Comparison of ENCODE assay signal across 12 cellular contexts in genomic region chr17:50208611-50209061, GRCh38. TPM values are rescaled to one million over a fixed set of nuclear protein-coding genes. Genes with fewer than 3 reads are reported as not detected.
DNase-seq lines count a peak whose midpoint lies in the region; ATAC-seq and TF ChIP-seq lines count a peak whose summit lies in the region.
"Had no signal": no experiment of that assay in that cellular context is flagged by ENCODE, and none has a peak within 500 bp of the region (broad histone marks: within the 10 kb centered on the region; RNA-seq: fewer than 3 reads in every experiment).

No MANE protein-coding gene starts in this region.

- no peak for TF ChIP-seq CTCF in colonic mucosa (IDR thresholded peaks at IDR 0.05)
- TF ChIP-seq CTCF in nephron progenitor cell (IDR thresholded peaks at IDR 0.05): no peak
- TF ChIP-seq CTCF in PC-9 (conservative IDR thresholded peaks at IDR 0.05): no peak

- no peaks in the 10 kb centered on the region for H3K36me3 Mint-ChIP-seq in nephron progenitor cell (ENCODE audit: low read depth)
- H3K36me3 Mint-ChIP-seq: naive thymus-derived CD8-positive, alpha-beta T cell had no signal

- H3K27me3 Mint-ChIP-seq in nephron progenitor cell (ENCODE audit: low read depth, poor library complexity): peaks cover 11% of the 10 kb centered on the region

- no peaks in the 10 kb centered on the region for H3K9me3 ChIP-seq in colonic mucosa
- no peaks in the 10 kb centered on the region for H3K9me3 ChIP-seq in PC-9 (ENCODE audit: insufficient read depth, low read depth)
- H3K9me3 ChIP-seq: body of pancreas had no signal

- H3K9me3 Mint-ChIP-seq in nephron progenitor cell: no peaks in the 10 kb centered on the region
- H3K9me3 Mint-ChIP-seq: naive thymus-derived CD8-positive, alpha-beta T cell; stimulated activated naive CD8-positive, alpha-beta T cell treated with anti-CD3 and anti-CD28 coated beads, Interleukin-15, amount 100 ng/mL, for 72 hours had no signal

- no peak overlapping the region for H3K4me3 Mint-ChIP-seq in nephron progenitor cell
- H3K4me3 Mint-ChIP-seq: naive thymus-derived CD8-positive, alpha-beta T cell; stimulated activated naive CD8-positive, alpha-beta T cell treated with anti-CD3 and anti-CD28 coated beads, Interleukin-15, amount 100 ng/mL, for 72 hours had no signal

- no peaks in the 10 kb centered on the region for H3K27me3 ChIP-seq in colonic mucosa
- H3K27me3 ChIP-seq in PC-9 (ENCODE audit: insufficient read depth, low read depth): peaks cover 47% of the 10 kb centered on the region

- CTCF ChIA-PET in PC-9 (lab: Charles Lee): no interaction called here

- no peaks in the 10 kb centered on the region for H3K9me2 ChIP-seq in PC-9 (ENCODE audit: insufficient read depth)

- DNase-seq in cardiac septum (ENCODE audit: low spot score) (peak; percentile 50), left ventricle myocardium superior (no peak), colonic mucosa (no peak), nephron progenitor cell (no peak), substantia nigra (lab: John Stamatoyannopoulos, UW) (no peak), PC-9 (no peak)
- DNase-seq in stimulated activated naive CD4-positive, alpha-beta T cell treated with Interleukin-2 at 50 U/mL for 16 hours (lab: John Stamatoyannopoulos, UW): no peak
- DNase-seq: naive thymus-derived CD8-positive, alpha-beta T cell; stimulated activated naive CD8-positive, alpha-beta T cell treated with anti-CD3 and anti-CD28 coated beads, Interleukin-15, amount 100 ng/mL, for 72 hours had no signal

- H3K4me1 Mint-ChIP-seq in nephron progenitor cell: peaks cover 99% of the 10 kb centered on the region

- intact Hi-C loops in cardiac septum (cut with DNase I) (no loop called here), left ventricle myocardium superior (cut with micrococcal nuclease) (no loop called here), colonic mucosa (cut with DNase I) (no loop called here), PC-9 (cut with micrococcal nuclease; ENCODE audit: unreplicated experiment) (loop anchor here (10.0 kb wide), 1 partner anchor 486 kb away; no protein-coding TSS in a partner anchor)

- H3K79me2 ChIP-seq in PC-9 (ENCODE audit: low read depth): no peaks in the 10 kb centered on the region

- 61% methylated on average over 3 of the region's 3 CpGs for WGBS in urinary bladder

- H3F3A ChIP-seq in PC-9 (ENCODE audit: insufficient read depth, low read depth): no peaks in the 10 kb centered on the region

- no TSS peak for BruUV-seq in PC-9 (replicated peaks; lab: Mats Ljungman, UMichigan)

- H3K27ac ChIP-seq in colonic mucosa (peak overlapping the region; percentile 61), urinary bladder (ENCODE audit: low read depth) (peak overlapping the region; percentile 39), substantia nigra (ENCODE audit: low read depth, low read length, poor library complexity, severe bottlenecking) (no peak overlapping the region), PC-9 (no peak overlapping the region)

- no peak overlapping the region for H3K4me3 ChIP-seq in colonic mucosa
- no peak overlapping the region for H3K4me3 ChIP-seq in urinary bladder (ENCODE audit: low read depth, low read length)
- no peak overlapping the region for H3K4me3 ChIP-seq in PC-9
- H3K4me3 ChIP-seq: body of pancreas had no signal

- no peak overlapping the region for H2AFZ ChIP-seq in PC-9

- H3K4me1 ChIP-seq in colonic mucosa (no peaks in the 10 kb centered on the region), urinary bladder (ENCODE audit: insufficient read depth) (no peaks in the 10 kb centered on the region), PC-9 (replicated peaks; ENCODE audit: insufficient read depth) (peaks cover 12% of the 10 kb centered on the region)
- H3K4me1 ChIP-seq: body of pancreas had no signal

- POLR2A ChIA-PET in PC-9 (lab: Charles Lee; ENCODE audit: unreplicated experiment): no interaction called here

- H3K36me3 ChIP-seq in colonic mucosa: no peaks in the 10 kb centered on the region
- H3K36me3 ChIP-seq in urinary bladder (ENCODE audit: insufficient read depth): no peaks in the 10 kb centered on the region
- no peaks in the 10 kb centered on the region for H3K36me3 ChIP-seq in PC-9 (ENCODE audit: low read depth)

- no peak for ATAC-seq in left ventricle myocardium superior
- ATAC-seq: naive thymus-derived CD8-positive, alpha-beta T cell; stimulated activated naive CD8-positive, alpha-beta T cell treated with anti-CD3 and anti-CD28 coated beads, Interleukin-15, amount 100 ng/mL, for 72 hours had no signal

- no peak overlapping the region for H3K4me2 ChIP-seq in PC-9

- no peaks in the 10 kb centered on the region for H4K20me1 ChIP-seq in PC-9 (ENCODE audit: insufficient read depth)

- no peak overlapping the region for H3K9ac ChIP-seq in colonic mucosa (ENCODE audit: low read depth in 2 of 2, low read length in 2 of 2)

- H3K27ac Mint-ChIP-seq in nephron progenitor cell: peak overlapping the region; percentile 94
- H3K27ac Mint-ChIP-seq: naive thymus-derived CD8-positive, alpha-beta T cell; stimulated activated naive CD8-positive, alpha-beta T cell treated with anti-CD3 and anti-CD28 coated beads, Interleukin-15, amount 100 ng/mL, for 72 hours had no signal

RNA-seq across cellular contexts. Expression of gene COL1A1, which starts 7.2 kb away (rescaled TPM):
- total RNA-seq in cardiac septum: 142 TPM
- total RNA-seq in left ventricle myocardium superior: 26.8 TPM
- 100 to 1,000 TPM in 1 of 2 donors, 10 to 100 TPM in 1; 74.7 to 127 TPM for total RNA-seq in colonic mucosa
- total RNA-seq in urinary bladder: 5,262 TPM
- 802 TPM for polyA plus RNA-seq in urinary bladder
- 20.7 and 29.5 TPM in 2 replicates for total RNA-seq in PC-9 (2021)
- polyA plus RNA-seq: naive thymus-derived CD8-positive, alpha-beta T cell had no signal

RNA-seq across cellular contexts. Expression of gene SGCA, which starts 42.8 kb away (rescaled TPM):
- total RNA-seq in cardiac septum: 159 TPM
- 155 TPM for total RNA-seq in left ventricle myocardium superior
- total RNA-seq in colonic mucosa: 1 to 10 TPM in 1 of 2 donors, under 1 TPM in 1; 0.89 to 5.5 TPM
- 15.4 TPM for total RNA-seq in urinary bladder
- 89.1 TPM for polyA plus RNA-seq in urinary bladder
- total RNA-seq in PC-9 (2021): not detected in 2 replicates
- total RNA-seq: M059J; naive thymus-derived CD8-positive, alpha-beta T cell had no signal

RNA-seq across cellular contexts. Expression of gene PPP1R9B, which starts 58.2 kb away (rescaled TPM):
- total RNA-seq in cardiac septum (46.1 TPM), left ventricle myocardium superior (37.6 TPM), colonic mucosa (10 to 100 TPM; 36.6 to 43.2 TPM), urinary bladder (16.6 TPM), PC-9 (2021) (34.0 and 35.8 TPM in 2 replicates)
- 29.6 TPM for polyA plus RNA-seq in urinary bladder

Comparison
In these comparisons a context has a peak if more than half of its experiments do, and no peak if none do; other contexts are left out.
1. H3K27ac ChIP-seq: peak in colonic mucosa (single experiment) and urinary bladder (single experiment); none in substantia nigra (single experiment) and PC-9 (single experiment).
2. RNA of gene COL1A1, which starts 7.2 kb away (total RNA-seq): 5,262 TPM in urinary bladder (single experiment); 142 TPM in cardiac septum (single experiment), 74.7 to 127 TPM in colonic mucosa, 26.8 TPM in left ventricle myocardium superior (single experiment) and 20.7 to 29.5 TPM in PC-9; every median in the first group is over 10 times any median in the second.